Comparison of ENCODE assay signal across 8 cellular contexts in the genomic region with DNA sequence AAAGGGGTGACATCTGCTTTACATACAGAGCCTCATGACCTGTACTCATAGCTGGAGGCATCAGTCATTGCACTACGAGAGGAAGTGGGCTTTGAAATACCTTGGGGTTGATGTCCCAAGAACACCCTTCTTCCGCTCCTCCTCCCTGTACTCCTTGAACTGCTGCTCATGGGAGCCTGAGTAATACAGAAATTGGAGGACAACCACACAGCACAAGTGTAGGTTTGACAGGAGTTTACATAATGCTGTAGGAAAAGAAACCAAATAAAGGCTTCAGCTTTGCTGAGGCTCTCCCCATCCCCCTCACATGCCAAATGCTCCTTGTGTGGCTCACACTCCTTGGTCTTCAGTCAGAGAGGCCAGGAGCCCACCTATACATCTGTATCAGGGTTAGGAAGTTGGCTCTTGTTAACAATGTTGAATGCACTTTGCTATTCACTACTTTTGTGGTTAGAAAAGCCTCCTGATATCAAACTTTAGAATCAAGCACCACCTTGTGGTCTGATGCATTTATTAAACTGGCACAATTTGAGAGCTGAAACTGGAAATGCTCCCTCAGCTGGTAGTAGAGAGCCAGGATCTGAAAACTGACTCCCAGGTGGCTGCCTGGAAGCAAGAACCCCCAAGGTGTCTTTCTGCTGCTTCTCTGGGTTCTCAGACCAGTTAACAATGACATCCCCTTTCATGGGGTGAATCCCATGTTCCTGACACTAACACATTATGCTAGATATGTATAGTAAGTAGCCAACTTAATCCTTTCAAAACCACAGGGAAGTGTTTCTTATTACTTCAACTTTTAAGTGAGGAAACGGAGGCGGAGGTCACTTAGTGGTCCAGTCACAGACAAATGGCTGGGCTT. TPM values are rescaled to one million over a fixed set of nuclear protein-coding genes. Genes with fewer than 3 reads are reported as not detected.
DNase-seq lines count a peak whose midpoint lies in the region; ATAC-seq and TF ChIP-seq lines count a peak whose summit lies in the region.

No MANE protein-coding gene starts in this region.

- H3K9me3 Mint-ChIP-seq in activated CD8-positive, alpha-beta T cell treated with anti-CD3 and anti-CD28 coated beads, Interleukin-2, amount 10 ng/mL, durations not matched to agents 7 days and 5 days (ENCODE audit: insufficient read depth): no peaks in the 10 kb centered on the region
- H3K9me3 Mint-ChIP-seq in naive B cell: no peaks in the 10 kb centered on the region

- peaks cover 4 to 17% (median 7%) of the 10 kb centered on the region in 4 donors for H3K4me1 ChIP-seq in upper lobe of left lung

- 53 to 74% methylated on average over 4 of the region's 4 CpGs for WGBS in upper lobe of left lung, 2 donors

- CTCF ChIA-PET in activated CD8-positive, alpha-beta T cell treated with anti-CD3 and anti-CD28 coated beads, Interleukin-2, amount 10 ng/mL, durations not matched to agents 7 days and 5 days (lab: Charles Lee): interaction anchor here (0.6 to 2.2 kb wide), 38 partner anchors 10 to 579 kb away, joined by 3 to 31 read pairs (median 4); a partner anchor contains a TSS

- TF ChIP-seq POLR2A in upper lobe of left lung (IDR thresholded peaks at IDR 0.05): no peak

- H3K27ac ChIP-seq in upper lobe of left lung: peak overlapping the region in 1 of 4 donors; percentile 46

- H3K36me3 ChIP-seq in upper lobe of left lung: no peaks in the 10 kb centered on the region

- ATAC-seq in HG02759 (IDR thresholded peaks at IDR 0.05; ENCODE audit: unreplicated experiment) (peak; percentile 66), naive B cell (ENCODE audit: low read depth in 2 of 2) (peak; percentile 46 to 52), upper lobe of left lung (ENCODE audit: low FRiP score in 2 of 2) (peak; percentile 77 to 84), HG02763 (IDR thresholded peaks at IDR 0.05; ENCODE audit: unreplicated experiment) (no peak)
- peak; percentile 79 for ATAC-seq in activated CD8-positive, alpha-beta T cell treated with anti-CD3 and anti-CD28 coated beads, Interleukin-2, amount 10 ng/mL, durations not matched to agents 7 days and 5 days

- H3K27me3 ChIP-seq in upper lobe of left lung: no peaks in the 10 kb centered on the region

- no peaks in the 10 kb centered on the region for H3K9me3 ChIP-seq in upper lobe of left lung

- peak in 1 of 4 donors; percentile 87 for TF ChIP-seq EP300 in upper lobe of left lung (IDR thresholded peaks at IDR 0.05)

- H3K27ac Mint-ChIP-seq in activated CD8-positive, alpha-beta T cell treated with anti-CD3 and anti-CD28 coated beads, Interleukin-2, amount 10 ng/mL, durations not matched to agents 7 days and 5 days: peak overlapping the region; percentile 79
- H3K27ac Mint-ChIP-seq in naive B cell: no peak overlapping the region

- peaks cover 34% of the 10 kb centered on the region for H3K4me1 Mint-ChIP-seq in activated CD8-positive, alpha-beta T cell treated with anti-CD3 and anti-CD28 coated beads, Interleukin-2, amount 10 ng/mL, durations not matched to agents 7 days and 5 days (ENCODE audit: low read depth)
- H3K4me1 Mint-ChIP-seq in naive B cell: no peaks in the 10 kb centered on the region

- peak; percentile 94 for TF ChIP-seq CTCF in epithelial cell of proximal tubule (conservative IDR thresholded peaks at IDR 0.05; ENCODE audit: low read depth, low read length)
- TF ChIP-seq CTCF in upper lobe of left lung (IDR thresholded peaks at IDR 0.05): peak; percentile 54 to 88 (median 76)

- DNase-seq in Daoy (ENCODE audit: low read depth) (peak; percentile 70), NCI-H524 treated with DMSO at 0.1 percent for 48 hours (lab: John Stamatoyannopoulos, UW) (peak; percentile 9), epithelial cell of proximal tubule (ENCODE audit: low read depth) (peak; percentile 58), naive B cell (peak; percentile 30), upper lobe of left lung (peak in 1 of 2 donors; percentile 44)
- DNase-seq in activated CD8-positive, alpha-beta T cell treated with anti-CD3 and anti-CD28 coated beads, Interleukin-2, amount 10 ng/mL, durations not matched to agents 7 days and 5 days: peak; percentile 54

- H3K4me3 ChIP-seq in epithelial cell of proximal tubule (ENCODE audit: low read depth, low read length) (no peak overlapping the region), upper lobe of left lung (no peak overlapping the region)

- H3K36me3 Mint-ChIP-seq in activated CD8-positive, alpha-beta T cell treated with anti-CD3 and anti-CD28 coated beads, Interleukin-2, amount 10 ng/mL, durations not matched to agents 7 days and 5 days (ENCODE audit: low read depth): no peaks in the 10 kb centered on the region
- H3K36me3 Mint-ChIP-seq in naive B cell: no peaks in the 10 kb centered on the region

- H3K27me3 Mint-ChIP-seq in activated CD8-positive, alpha-beta T cell treated with anti-CD3 and anti-CD28 coated beads, Interleukin-2, amount 10 ng/mL, durations not matched to agents 7 days and 5 days (ENCODE audit: low read depth): no peaks in the 10 kb centered on the region
- H3K27me3 Mint-ChIP-seq in naive B cell: no peaks in the 10 kb centered on the region

- POLR2A ChIA-PET in activated CD8-positive, alpha-beta T cell treated with anti-CD3 and anti-CD28 coated beads, Interleukin-2, amount 10 ng/mL, durations not matched to agents 7 days and 5 days (lab: Charles Lee): interaction anchor here (0.7 to 1.6 kb wide), 4 partner anchors 71 to 300 kb away, joined by 3 to 4 read pairs (median 4); no protein-coding TSS in a partner anchor

- peak overlapping the region; percentile 10 for H3K4me3 Mint-ChIP-seq in activated CD8-positive, alpha-beta T cell treated with anti-CD3 and anti-CD28 coated beads, Interleukin-2, amount 10 ng/mL, durations not matched to agents 7 days and 5 days
- no peak overlapping the region for H3K4me3 Mint-ChIP-seq in naive B cell

RNA-seq across cellular contexts. Expression of a gene that starts 56.2 kb away (rescaled TPM):
- total RNA-seq in Daoy (2014; rRNA removed; shearing (Covaris generic)): 30.2 and 36.6 TPM in 2 replicates
- total RNA-seq in activated CD8-positive, alpha-beta T cell treated with anti-CD3 and anti-CD28 coated beads, Interleukin-2, amount 10 ng/mL, durations not matched to agents 7 days and 5 days: not detected
- 16.3 and 21.0 TPM in 2 replicates for total RNA-seq in epithelial cell of proximal tubule
- under 1 TPM in 3 of 6 donors, not detected in 3; 0.13 to 0.27 (median 0.16) TPM for polyA plus RNA-seq in naive B cell (ENCODE audit: low read depth in 6 of 6)
- 10 to 100 TPM in 3 of 6 donors, 1 to 10 TPM in 3; 6.5 to 40.6 (median 18.6) TPM for total RNA-seq in upper lobe of left lung

Comparison
In these comparisons a context has a peak if more than half of its experiments do, and no peak if none do; other contexts are left out.
1. RNA of a gene that starts 56.2 kb away (total RNA-seq): 30.2 to 36.6 TPM in Daoy, 6.5 to 40.6 TPM in upper lobe of left lung and 16.3 to 21.0 TPM in epithelial cell of proximal tubule; not detected in activated CD8-positive, alpha-beta T cell treated with anti-CD3 and anti-CD28 coated beads, Interleukin-2, amount 10 ng/mL, durations not matched to agents 7 days and 5 days; every median in the first group is over 4 times any median in the second.